ENCODE assay signal across 7 cellular contexts in the genomic region with DNA sequence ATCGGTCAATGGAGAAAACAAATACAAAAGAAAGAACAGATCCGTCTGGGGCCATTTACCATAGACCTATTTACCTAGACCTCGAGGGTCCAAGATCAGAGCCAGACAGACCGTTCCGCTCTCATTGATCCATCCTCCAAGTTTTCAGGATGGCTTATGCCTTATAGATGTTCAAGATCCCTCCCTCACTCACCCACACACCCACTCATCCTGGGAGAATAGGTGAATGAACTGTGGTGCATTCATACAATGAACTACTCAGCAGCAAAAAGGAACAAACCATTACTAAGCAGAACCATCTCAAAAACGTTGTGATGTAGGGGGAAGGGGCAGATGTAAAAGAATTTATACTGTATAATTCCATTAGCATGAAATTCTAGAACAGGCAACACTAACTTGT.
"Had no signal": no experiment of that assay in that cellular context is flagged by ENCODE, and none has a peak within 500 bp of the region (broad histone marks: within the 10 kb centered on the region; RNA-seq: fewer than 3 reads in every experiment).

No MANE protein-coding gene starts in this region.

- H3K9ac ChIP-seq: GM23248 had no signal

- FAIRE-seq: HTR-8/SVneo had no signal

- H3K36me3 ChIP-seq: HAP-1 had no signal

- H3K9me3 ChIP-seq: HAP-1 had no signal

- H2AFZ ChIP-seq: GM23248 had no signal

- H3K4me1 ChIP-seq: HAP-1 had no signal

- H3K27ac ChIP-seq: GM23248 had no signal

- H3K4me3 ChIP-seq: GM23248, HAP-1 had no signal

- DNase-seq: GM23248, GOT3, H7, IMR-90, KBM-7 had no signal
